9 cellular contexts compared by ENCODE assay signal in the genomic region with DNA sequence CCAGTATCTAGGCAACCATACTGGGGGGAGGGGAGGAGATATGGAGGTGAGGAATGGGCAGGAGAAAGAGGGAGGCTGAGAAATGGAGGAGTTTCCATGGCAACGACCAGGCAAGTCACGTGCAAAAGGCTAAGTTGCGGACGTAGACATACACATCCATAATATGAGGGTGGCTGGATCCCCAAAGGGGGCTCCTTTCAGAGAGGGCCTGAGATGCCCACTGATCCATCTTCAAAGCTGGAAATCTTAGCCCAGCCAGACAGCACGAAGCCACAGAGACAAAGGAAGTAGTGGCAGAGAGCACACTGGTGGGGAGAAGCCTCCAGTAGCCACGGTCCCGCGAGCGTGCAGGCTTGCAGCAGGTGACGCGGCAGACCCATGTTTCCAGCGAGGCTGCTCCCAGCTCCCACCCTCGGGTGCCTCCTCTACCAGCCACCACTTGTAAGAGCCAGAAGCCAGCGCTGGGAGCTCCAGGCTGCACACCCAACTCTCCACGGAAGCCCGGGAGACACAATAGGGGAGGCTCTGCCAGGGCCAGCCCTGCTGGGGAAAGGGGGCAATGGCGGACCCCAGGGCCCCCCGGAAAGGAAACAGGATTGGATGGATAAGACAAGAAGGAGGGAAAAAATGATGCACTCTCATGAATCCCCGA. TPM values are rescaled to one million over a fixed set of nuclear protein-coding genes. Genes with fewer than 3 reads are reported as not detected.
A peak's percentile ranks its signal among the peaks of the same experiment; 100 is the strongest.
DNase-seq lines count a peak whose midpoint lies in the region; ATAC-seq, FAIRE-seq and TF ChIP-seq lines count a peak whose summit lies in the region.
"Had no signal": no experiment of that assay in that cellular context is flagged by ENCODE, and none has a peak within 500 bp of the region (broad histone marks: within the 10 kb centered on the region; RNA-seq: fewer than 3 reads in every experiment).

No MANE protein-coding gene starts in this region.

- H3K27me3 ChIP-seq in stomach smooth muscle (ENCODE audit: control insufficient read depth in 1 of 2, insufficient read depth in 2 of 2, low read length in 2 of 2): no peaks in the 10 kb centered on the region

- TF ChIP-seq CTCF in A549 (IDR thresholded peaks at IDR 0.05) (no peak), kidney (IDR thresholded peaks at IDR 0.05; ENCODE audit: borderline replicate concordance, extremely low read depth, insufficient read depth) (no peak), RWPE1 (conservative IDR thresholded peaks at IDR 0.05; ENCODE audit: low read depth) (no peak)

- FAIRE-seq in A549 (lab: Jason Lieb, UNC): no peak
- no peak for FAIRE-seq in kidney (lab: Jason Lieb, UNC)

- no peak overlapping the region for H3K27ac ChIP-seq in A549
- no peak overlapping the region for H3K27ac ChIP-seq in kidney (ENCODE audit: low read depth in 2 of 2, low read length in 2 of 2)
- H3K27ac ChIP-seq in stomach smooth muscle (ENCODE audit: low read length): peak overlapping the region; percentile 95
- H3K27ac ChIP-seq in RWPE1: no peak overlapping the region
- H3K27ac ChIP-seq: neutrophil had no signal

- H3K9me3 ChIP-seq in A549: no peaks in the 10 kb centered on the region
- H3K9me3 ChIP-seq in kidney (ENCODE audit: control insufficient read depth in 1 of 2, low read length in 2 of 2): no peaks in the 10 kb centered on the region
- H3K9me3 ChIP-seq in stomach smooth muscle (ENCODE audit: control insufficient read depth in 2 of 2, low read length in 2 of 2): no peaks in the 10 kb centered on the region
- H3K9me3 ChIP-seq: neutrophil had no signal

- peak overlapping the region; percentile 47; the same call in 2 of the 3 replicates for H3K4me3 ChIP-seq in A549
- peak overlapping the region; percentile 64 to 70 for H3K4me3 ChIP-seq in kidney (ENCODE audit: low read length in 2 of 2)
- H3K4me3 ChIP-seq in stomach smooth muscle (ENCODE audit: low read length in 2 of 2): peak overlapping the region; percentile 80 to 92

- H3K36me3 ChIP-seq in kidney (ENCODE audit: control insufficient read depth in 1 of 2, insufficient read depth in 2 of 2, low read length in 2 of 2): no peaks in the 10 kb centered on the region
- no peaks in the 10 kb centered on the region for H3K36me3 ChIP-seq in stomach smooth muscle (ENCODE audit: control insufficient read depth in 2 of 2, insufficient read depth in 2 of 2, low read length in 2 of 2)
- H3K36me3 ChIP-seq: neutrophil had no signal

- H3K9ac ChIP-seq in kidney (ENCODE audit: low read length in 2 of 2) (peak overlapping the region in 1 of 2 donors; percentile 30), stomach smooth muscle (ENCODE audit: low read length in 2 of 2) (peak overlapping the region; percentile 66 to 83)

- peak overlapping the region; percentile 90 for H3K4me2 ChIP-seq in A549

- TF ChIP-seq RAD21 in A549 (conservative IDR thresholded peaks at IDR 0.05 in 1 of 2, IDR thresholded peaks at IDR 0.05 in 1 of 2): no peak

- TF ChIP-seq EP300 in A549 (IDR thresholded peaks at IDR 0.05): no peak

- CTCF ChIA-PET in A549 (lab: Yijun Ruan, JAX) (interaction anchor here (1.7 kb wide), 1 partner anchor 68 kb away, joined by 4 read pairs; no protein-coding TSS in a partner anchor), RWPE1 (lab: Yijun Ruan, JAX) (interaction anchor here (0.6 kb wide), 1 partner anchor 521 kb away, joined by 4 read pairs; no protein-coding TSS in a partner anchor)

- intact Hi-C loops in kidney (cut with DNase I): no loop called here

- POLR2A ChIA-PET in A549 (lab: Yijun Ruan, JAX) (no interaction called here), RWPE1 (lab: Yijun Ruan, JAX; ENCODE audit: low non-redundant PET) (no interaction called here)

- no peaks in the 10 kb centered on the region for H3K4me1 ChIP-seq in A549
- peaks cover 14 to 17% of the 10 kb centered on the region in 2 donors for H3K4me1 ChIP-seq in kidney (ENCODE audit: control insufficient read depth in 1 of 2, insufficient read depth in 1 of 2, low read depth in 1 of 2, low read length in 2 of 2)
- peaks cover 68% of the 10 kb centered on the region for H3K4me1 ChIP-seq in stomach smooth muscle (ENCODE audit: control insufficient read depth, insufficient read depth, low read length)

- no peak for DNase-seq in A549 (ENCODE audit: low read depth in 1 of 2, low spot score in 1 of 2)
- DNase-seq in NCI-H1105 treated with DMSO at 0.1 percent for 48 hours (lab: John Stamatoyannopoulos, UW): peak; percentile 84
- DNase-seq in activated naive CD4-positive, alpha-beta T cell treated with Interleukin-2 at 50 U/mL for 16 hours: peak; percentile 16
- peak; percentile 74 for DNase-seq in kidney
- no peak for DNase-seq in RWPE1 (ENCODE audit: low spot score)

- no peak for TF ChIP-seq POLR2A in A549 (IDR thresholded peaks at IDR 0.05; ENCODE audit: low read length)

- ATAC-seq in A549 (peak in 1 of 2 experiments; percentile 26; a peak in 2 of 6 replicates), HG03432 (IDR thresholded peaks at IDR 0.05; ENCODE audit: unreplicated experiment) (no peak), GM19395 (IDR thresholded peaks at IDR 0.05; ENCODE audit: unreplicated experiment) (no peak)

- WGBS in A549 (ENCODE audit: missing lambda C conversion rate): 49% methylated on average over 16 of the region's 19 CpGs

TF ChIP-seq in A549, 52 proteins besides CTCF, POLR2A, EP300 and RAD21:
- no peak for TF ChIP-seq RNF2 (IDR thresholded peaks at IDR 0.05; ENCODE audit: borderline replicate concordance, low read depth)
- TF ChIP-seq CBX2 (IDR thresholded peaks at IDR 0.05; ENCODE audit: borderline replicate concordance, low read depth): no peak
- TF ChIP-seq, protein P1, sequence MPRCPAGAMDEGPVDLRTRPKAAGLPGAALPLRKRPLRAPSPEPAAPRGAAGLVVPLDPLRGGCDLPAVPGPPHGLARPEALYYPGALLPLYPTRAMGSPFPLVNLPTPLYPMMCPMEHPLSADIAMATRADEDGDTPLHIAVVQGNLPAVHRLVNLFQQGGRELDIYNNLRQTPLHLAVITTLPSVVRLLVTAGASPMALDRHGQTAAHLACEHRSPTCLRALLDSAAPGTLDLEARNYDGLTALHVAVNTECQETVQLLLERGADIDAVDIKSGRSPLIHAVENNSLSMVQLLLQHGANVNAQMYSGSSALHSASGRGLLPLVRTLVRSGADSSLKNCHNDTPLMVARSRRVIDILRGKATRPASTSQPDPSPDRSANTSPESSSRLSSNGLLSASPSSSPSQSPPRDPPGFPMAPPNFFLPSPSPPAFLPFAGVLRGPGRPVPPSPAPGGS (IDR thresholded peaks at IDR 0.05): no peak
- no peak for TF ChIP-seq NR3C1 (IDR thresholded peaks at IDR 0.05)
- TF ChIP-seq RFX5 (IDR thresholded peaks at IDR 0.05): no peak
- TF ChIP-seq HEYL (CRISPR knock-in tag; IDR thresholded peaks at IDR 0.05): no peak
- TF ChIP-seq CEBPB (IDR thresholded peaks at IDR 0.05): no peak
- TF ChIP-seq MYC (IDR thresholded peaks at IDR 0.05; ENCODE audit: borderline replicate concordance, low read length): no peak
- TF ChIP-seq HOXB13 (CRISPR knock-in tag; IDR thresholded peaks at IDR 0.05; ENCODE audit: low read depth): no peak
- no peak for TF ChIP-seq PHF8 (IDR thresholded peaks at IDR 0.05; ENCODE audit: borderline replicate concordance, low read depth)

RNA-seq across cellular contexts. Expression of a gene that starts 0.9 kb away (rescaled TPM):
- polyA plus RNA-seq in A549 (2011; rRNA removed): 0.49 and 0.57 TPM in 2 replicates
- polyA plus RNA-seq in A549 (2012; cell fraction: cytosol; rRNA removed): 0.29 TPM in 2 replicates
- polyA plus RNA-seq in A549 (2012; cell fraction: nucleus; rRNA removed): 0.07 and 0.17 TPM in 2 replicates
- 0.10 to 0.26 TPM (median 0.24 TPM) in 3 replicates for polyA plus RNA-seq in A549 (2017; fragmentation: RNase III; extraction: RNeasy Plus Mini Kit Qiagen cat#74134 plus additional on column Dnase treatment)
- polyA minus RNA-seq in A549 (2011; rRNA and poly(A)+ RNA removed): 0.34 and 1.2 TPM in 2 replicates
- total RNA-seq in kidney: 62.7 TPM
- polyA plus RNA-seq in kidney (ENCODE audit: insufficient read depth, low read depth, low replicate concordance): 57.8 TPM

RNA-seq across cellular contexts. Expression of a gene that starts 51.0 kb away (rescaled TPM):
- polyA plus RNA-seq in A549 (2011; rRNA removed) (23.7 and 25.9 TPM in 2 replicates), A549 (2017; fragmentation: RNase III; extraction: RNeasy Plus Mini Kit Qiagen cat#74134 plus additional on column Dnase treatment) (29.7 to 55.6 TPM (median 48.9 TPM) in 3 replicates), kidney (ENCODE audit: insufficient read depth, low read depth, low replicate concordance) (9,664 TPM)
- 22.1 and 23.1 TPM in 2 replicates for polyA plus RNA-seq in A549 (2012; cell fraction: cytosol; rRNA removed)
- 13.0 and 13.7 TPM in 2 replicates for polyA plus RNA-seq in A549 (2012; cell fraction: nucleus; rRNA removed)
- 5.3 and 19.0 TPM in 2 replicates for polyA minus RNA-seq in A549 (2011; rRNA and poly(A)+ RNA removed)
- 2,527 TPM for total RNA-seq in kidney

RNA-seq across cellular contexts. Expression of a gene that starts 53.7 kb away (rescaled TPM):
- polyA plus RNA-seq in A549 (2011; rRNA removed) (not detected in 2 replicates), A549 (2017; fragmentation: RNase III; extraction: RNeasy Plus Mini Kit Qiagen cat#74134 plus additional on column Dnase treatment) (not detected in 3 replicates), kidney (ENCODE audit: insufficient read depth, low read depth, low replicate concordance) (1.2 TPM)
- polyA plus RNA-seq in A549 (2012; cell fraction: cytosol; rRNA removed): not detected in 2 replicates
- polyA plus RNA-seq in A549 (2012; cell fraction: nucleus; rRNA removed): 0.07 TPM in 1 of 2 replicates, not detected in the other
- polyA minus RNA-seq in A549 (2011; rRNA and poly(A)+ RNA removed): not detected in 2 replicates
- 1.9 TPM for total RNA-seq in kidney

Comparison
In these comparisons a context has a peak if more than half of its experiments do, and no peak if none do; other contexts are left out.
1. DNase-seq: peak in NCI-H1105 treated with DMSO at 0.1 percent for 48 hours (single experiment), activated naive CD4-positive, alpha-beta T cell treated with Interleukin-2 at 50 U/mL for 16 hours (single experiment) and kidney (single experiment); none in A549 (0 of 2) and RWPE1 (single experiment).
2. RNA of a gene that starts 0.9 kb away (polyA plus RNA-seq): 57.8 TPM in kidney (single experiment); 0.07 to 0.57 TPM in A549; every median in the first group is over 10 times any median in the second.
3. RNA of a gene that starts 51.0 kb away (polyA plus RNA-seq): 9,664 TPM in kidney (single experiment); 13.0 to 55.6 TPM in A549; every median in the first group is over 100 times any median in the second.
4. Peak in every context shown above with its lines, with median percentiles within 50 percentile points of each other: H3K4me3 ChIP-seq.